ENCODE assay signal across 8 cellular contexts in genomic region chr9:78031271-78031825, GRCh38. TPM values are rescaled to one million over a fixed set of nuclear protein-coding genes. Genes with fewer than 3 reads are reported as not detected.
DNase-seq lines count a peak whose midpoint lies in the region; ATAC-seq and TF ChIP-seq lines count a peak whose summit lies in the region.

Gene GNAQ, minus strand, starts transcription at chr9:78031811. Its CDS starts 576 bp downstream, at chr9:78031235.

- TF ChIP-seq CTCF in right lobe of liver (IDR thresholded peaks at IDR 0.05) = no peak

- H3K4me1 ChIP-seq in duodenal mucosa (ENCODE audit: control insufficient read depth in 1 of 2, insufficient read depth in 2 of 2, low read length in 2 of 2) (peaks cover 37 to 41% of the 10 kb centered on the region in 2 donors), right lobe of liver (peaks cover 0 to 33% (median 12%) of the 10 kb centered on the region in 4 donors)

- peak within 1 kb of the TSS; percentile 94 for H3K4me3 Mint-ChIP-seq in T-helper 1 cell treated with Interleukin-12 subunit alpha and Interleukin-12 subunit beta and Interleukin-4 antibody, amounts not matched to agents 30 μg/mL and 1 μg/mL, for 36 hours

- H3K4me1 Mint-ChIP-seq in T-helper 1 cell treated with Interleukin-12 subunit alpha and Interleukin-12 subunit beta and Interleukin-4 antibody, amounts not matched to agents 30 μg/mL and 1 μg/mL, for 36 hours (ENCODE audit: low read depth) = peaks cover 55% of the 10 kb centered on the region

- H3K36me3 ChIP-seq in duodenal mucosa (ENCODE audit: control insufficient read depth in 1 of 2, insufficient read depth in 2 of 2, low read length in 2 of 2) (peaks cover 0 to 2% of the 10 kb centered on the region in 2 donors), right lobe of liver (no peaks in the 10 kb centered on the region)

- peak; percentile 46 for DNase-seq in NCI-H2171 treated with DMSO at 0.1 percent for 48 hours (lab: John Stamatoyannopoulos, UW)
- no peak for DNase-seq in NCI-H2171 (lab: John Stamatoyannopoulos, UW)
- no peak for DNase-seq in right lobe of liver
- DNase-seq in stimulated activated naive CD8-positive, alpha-beta T cell treated with anti-CD3 and anti-CD28 coated beads, Interleukin-15, Interleukin-2, amounts not matched to agents 100 U/mL and 50 U/mL, for 24 hours = peak; percentile 47
- no peak for DNase-seq in SHP77 (lab: John Stamatoyannopoulos, UW)

- H3K9ac ChIP-seq in duodenal mucosa (ENCODE audit: low read depth in 1 of 2, low read length in 2 of 2) = peak within 1 kb of the TSS; percentile 76 to 91

- no peaks in the 10 kb centered on the region for H3K27me3 ChIP-seq in duodenal mucosa (ENCODE audit: control insufficient read depth in 1 of 2, insufficient read depth in 2 of 2, low read length in 2 of 2)
- no peaks in the 10 kb centered on the region for H3K27me3 ChIP-seq in right lobe of liver

- WGBS in right lobe of liver (ENCODE audit: insufficient coverage, low coverage, low lambda C conversion rate, missing lambda C conversion rate) = no CpG with 5 or more reads among the region's 97 CpGs

- H3K4me3 ChIP-seq in duodenal mucosa (ENCODE audit: low read depth in 1 of 2, low read length in 2 of 2) (peak within 1 kb of the TSS; percentile 82 to 85), right lobe of liver (peak within 1 kb of the TSS; percentile 63 to 72 (median 64))

- no peak for TF ChIP-seq POLR2A in right lobe of liver (IDR thresholded peaks at IDR 0.05)

- no peaks in the 10 kb centered on the region for H3K36me3 Mint-ChIP-seq in T-helper 1 cell treated with Interleukin-12 subunit alpha and Interleukin-12 subunit beta and Interleukin-4 antibody, amounts not matched to agents 30 μg/mL and 1 μg/mL, for 36 hours (ENCODE audit: low read depth)

- H3K27me3 Mint-ChIP-seq in T-helper 1 cell treated with Interleukin-12 subunit alpha and Interleukin-12 subunit beta and Interleukin-4 antibody, amounts not matched to agents 30 μg/mL and 1 μg/mL, for 36 hours (ENCODE audit: low read depth) = no peaks in the 10 kb centered on the region

- ATAC-seq in right lobe of liver (no peak), HG02840 (IDR thresholded peaks at IDR 0.05; ENCODE audit: low FRiP score, unreplicated experiment) (no peak)
- ATAC-seq in stimulated activated naive CD8-positive, alpha-beta T cell treated with anti-CD3 and anti-CD28 coated beads, Interleukin-15, Interleukin-2, amounts not matched to agents 100 U/mL and 50 U/mL, for 24 hours = peak; percentile 42

- peak within 1 kb of the TSS; percentile 68 for H3K27ac ChIP-seq in duodenal mucosa (ENCODE audit: low read depth, low read length)
- H3K27ac ChIP-seq in right lobe of liver = peak within 1 kb of the TSS; percentile 85 to 98 (median 85)

- intact Hi-C loops in right lobe of liver (cut with DNase I) = loop anchor here in 1 of 2 donors (10.0 kb wide), 1 partner anchor 47 kb away; no protein-coding TSS in a partner anchor

- H3K9me3 ChIP-seq in duodenal mucosa (ENCODE audit: control insufficient read depth in 1 of 2, low read length in 2 of 2) = no peaks in the 10 kb centered on the region
- H3K9me3 ChIP-seq in right lobe of liver = no peaks in the 10 kb centered on the region

- H3K9me3 Mint-ChIP-seq in T-helper 1 cell treated with Interleukin-12 subunit alpha and Interleukin-12 subunit beta and Interleukin-4 antibody, amounts not matched to agents 30 μg/mL and 1 μg/mL, for 36 hours = no peaks in the 10 kb centered on the region

- peak within 1 kb of the TSS; percentile 96 for H3K27ac Mint-ChIP-seq in T-helper 1 cell treated with Interleukin-12 subunit alpha and Interleukin-12 subunit beta and Interleukin-4 antibody, amounts not matched to agents 30 μg/mL and 1 μg/mL, for 36 hours

RNA-seq across cellular contexts. Expression of gene GNAQ, which starts in this region (rescaled TPM):
- 10 to 100 TPM; 15.8 to 28.7 (median 21.6) TPM for total RNA-seq in right lobe of liver

Comparison
In these comparisons a context has a peak if more than half of its experiments do, and no peak if none do; other contexts are left out.
1. DNase-seq: peak in NCI-H2171 treated with DMSO at 0.1 percent for 48 hours (single experiment) and stimulated activated naive CD8-positive, alpha-beta T cell treated with anti-CD3 and anti-CD28 coated beads, Interleukin-15, Interleukin-2, amounts not matched to agents 100 U/mL and 50 U/mL, for 24 hours (single experiment); none in NCI-H2171 (single experiment), right lobe of liver (0 of 3) and SHP77 (0 of 2).